ENCODE assay signal across 26 cellular contexts in the genomic region with DNA sequence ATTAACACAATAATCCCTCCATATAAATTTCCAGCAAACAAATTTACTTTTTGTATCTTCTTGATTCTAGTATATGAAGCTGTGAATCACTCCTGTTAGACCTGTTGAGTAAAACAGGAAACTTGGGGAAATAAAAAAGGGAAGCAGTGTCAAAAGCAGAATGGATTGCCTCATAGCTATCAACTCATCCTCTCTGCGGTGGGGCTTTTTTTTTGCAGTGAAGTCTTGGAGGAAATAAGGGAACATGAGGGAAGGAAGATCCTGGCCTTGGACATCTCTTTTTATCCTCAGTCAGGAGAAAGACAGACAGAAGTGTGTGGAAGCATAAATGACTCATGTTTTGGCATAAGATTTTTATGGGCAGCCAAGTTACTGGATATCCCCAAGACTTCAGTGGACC.
DNase-seq lines count a peak whose midpoint lies in the region; ATAC-seq and TF ChIP-seq lines count a peak whose summit lies in the region.
"Had no signal": no experiment of that assay in that cellular context is flagged by ENCODE, and none has a peak within 500 bp of the region (broad histone marks: within the 10 kb centered on the region; RNA-seq: fewer than 3 reads in every experiment).

No MANE protein-coding gene starts in this region.

- H3K27me3 ChIP-seq in left ventricle myocardium inferior (ENCODE audit: low read depth) (no peaks in the 10 kb centered on the region), endodermal cell (ENCODE audit: control insufficient read depth, insufficient read depth, low read length, poor library complexity, severe bottlenecking) (no peaks in the 10 kb centered on the region)
- H3K27me3 ChIP-seq in CD4-positive, alpha-beta memory T cell (ENCODE audit: insufficient read depth, low read length): no peaks in the 10 kb centered on the region
- H3K27me3 ChIP-seq: brain microvascular endothelial cell, tibial nerve had no signal

- peak overlapping the region; percentile 10 for H3K27ac Mint-ChIP-seq in dendritic cell treated with granulocyte-macrophage colony-stimulating factor and Interleukin-4, amounts not matched to agents 40 ng/mL and 50 ng/mL, for 4 days
- H3K27ac Mint-ChIP-seq in CD4-positive, alpha-beta memory T cell: no peak overlapping the region
- H3K27ac Mint-ChIP-seq in endodermal cell: no peak overlapping the region
- H3K27ac Mint-ChIP-seq: activated CD8-positive, alpha-beta T cell treated with anti-CD3 and anti-CD28 coated beads for 36 hours; activated naive CD8-positive, alpha-beta T cell treated with anti-CD3 and anti-CD28 coated beads, Interleukin-2, amount 10 ng/mL, durations not matched to agents 7 days and 5 days; T-helper 17 cell; WTC11 had no signal

- no peaks in the 10 kb centered on the region for H3K36me3 Mint-ChIP-seq in dendritic cell treated with granulocyte-macrophage colony-stimulating factor and Interleukin-4, amounts not matched to agents 40 ng/mL and 50 ng/mL, for 4 days (ENCODE audit: low read depth)
- H3K36me3 Mint-ChIP-seq in CD4-positive, alpha-beta memory T cell: no peaks in the 10 kb centered on the region
- no peaks in the 10 kb centered on the region for H3K36me3 Mint-ChIP-seq in endodermal cell (ENCODE audit: low read depth)
- H3K36me3 Mint-ChIP-seq: activated naive CD8-positive, alpha-beta T cell treated with anti-CD3 and anti-CD28 coated beads, Interleukin-2, amount 10 ng/mL, durations not matched to agents 7 days and 5 days; WTC11 had no signal

- no peak for DNase-seq in Right ventricle myocardium inferior (ENCODE audit: missing footprints)
- DNase-seq in left ventricle myocardium inferior: no peak
- peak; percentile 92 for DNase-seq in NOMO-1 treated with DMSO at 0.1 percent for 48 hours (lab: John Stamatoyannopoulos, UW; ENCODE audit: unreplicated experiment)
- no peak for DNase-seq in sciatic nerve (ENCODE audit: low spot score)
- DNase-seq in CD4-positive, alpha-beta memory T cell: no peak
- no peak for DNase-seq in stimulated activated CD4-positive, alpha-beta T cell treated with anti-CD3 and anti-CD28 coated beads, Interleukin-4, amount 100 ng/mL, for 1 hour
- DNase-seq in endodermal cell: no peak
- DNase-seq: 8988T; activated CD8-positive, alpha-beta T cell treated with anti-CD3 and anti-CD28 coated beads for 36 hours; activated naive CD8-positive, alpha-beta T cell treated with anti-CD3 and anti-CD28 coated beads, Interleukin-2, amount 10 ng/mL, durations not matched to agents 7 days and 5 days; activated T-cell treated with anti-CD3 and anti-CD28 coated beads, Interleukin-2, amount 50 U/mL, for 4 hours; brain microvascular endothelial cell; DMS79 treated with DMSO at 0.1 percent for 48 hours; dorsolateral prefrontal cortex; heart right ventricle; IMR-90; mesendoderm; NCI-H2171 treated with DMSO at 0.1 percent for 48 hours; NCI-H774; psoas muscle; stimulated activated naive CD4-positive, alpha-beta T cell; T-helper 17 cell had no signal

- POLR2A ChIA-PET in CD4-positive, alpha-beta memory T cell (lab: Charles Lee; ENCODE audit: partially characterized antibody): no interaction called here

- H3K4me3 ChIP-seq in left ventricle myocardium inferior (no peak overlapping the region), endodermal cell (ENCODE audit: low read length) (no peak overlapping the region)
- no peak overlapping the region for H3K4me3 ChIP-seq in CD4-positive, alpha-beta memory T cell (ENCODE audit: low read length in 2 of 2)
- H3K4me3 ChIP-seq: dorsolateral prefrontal cortex, heart right ventricle, psoas muscle, tibial nerve had no signal

- TF ChIP-seq CTCF in left ventricle myocardium inferior (IDR thresholded peaks at IDR 0.05; ENCODE audit: borderline replicate concordance) (no peak), endodermal cell (conservative IDR thresholded peaks at IDR 0.05) (no peak)

- H3K9me3 ChIP-seq in left ventricle myocardium inferior (replicated peaks) (no peaks in the 10 kb centered on the region), endodermal cell (ENCODE audit: control insufficient read depth, low read length) (no peaks in the 10 kb centered on the region)
- H3K9me3 ChIP-seq in CD4-positive, alpha-beta memory T cell (ENCODE audit: control insufficient read depth in 1 of 2, low read length in 2 of 2): no peaks in the 10 kb centered on the region
- H3K9me3 ChIP-seq: heart right ventricle, psoas muscle, tibial nerve had no signal

- no peak overlapping the region for H3K9ac ChIP-seq in endodermal cell (ENCODE audit: extremely low read depth, low read length, poor library complexity, severe bottlenecking)

- no peaks in the 10 kb centered on the region for H3K9me3 Mint-ChIP-seq in dendritic cell treated with granulocyte-macrophage colony-stimulating factor and Interleukin-4, amounts not matched to agents 40 ng/mL and 50 ng/mL, for 4 days
- H3K9me3 Mint-ChIP-seq in CD4-positive, alpha-beta memory T cell: no peaks in the 10 kb centered on the region
- H3K9me3 Mint-ChIP-seq in endodermal cell: no peaks in the 10 kb centered on the region
- H3K9me3 Mint-ChIP-seq: activated CD8-positive, alpha-beta T cell treated with anti-CD3 and anti-CD28 coated beads for 36 hours; activated naive CD8-positive, alpha-beta T cell treated with anti-CD3 and anti-CD28 coated beads, Interleukin-2, amount 10 ng/mL, durations not matched to agents 7 days and 5 days; activated T-cell treated with anti-CD3 and anti-CD28 coated beads, Interleukin-2, amount 50 U/mL, for 4 hours; WTC11 had no signal

- intact Hi-C loops in Right ventricle myocardium inferior (cut with DNase I) (no loop called here), left ventricle myocardium inferior (cut with micrococcal nuclease) (no loop called here), sciatic nerve (cut with DNase I) (no loop called here)
- intact Hi-C loops in dendritic cell treated with granulocyte-macrophage colony-stimulating factor and Interleukin-4, amounts not matched to agents 40 ng/mL and 50 ng/mL, for 4 days (cut with micrococcal nuclease): no loop called here
- intact Hi-C loops in CD4-positive, alpha-beta memory T cell (cut with micrococcal nuclease): no loop called here

- H3K4me3 Mint-ChIP-seq in dendritic cell treated with granulocyte-macrophage colony-stimulating factor and Interleukin-4, amounts not matched to agents 40 ng/mL and 50 ng/mL, for 4 days: no peak overlapping the region
- H3K4me3 Mint-ChIP-seq in CD4-positive, alpha-beta memory T cell: no peak overlapping the region
- H3K4me3 Mint-ChIP-seq in endodermal cell: no peak overlapping the region
- H3K4me3 Mint-ChIP-seq: activated CD8-positive, alpha-beta T cell treated with anti-CD3 and anti-CD28 coated beads for 36 hours; activated naive CD8-positive, alpha-beta T cell treated with anti-CD3 and anti-CD28 coated beads, Interleukin-2, amount 10 ng/mL, durations not matched to agents 7 days and 5 days; activated T-cell treated with anti-CD3 and anti-CD28 coated beads, Interleukin-2, amount 50 U/mL, for 4 hours; T-helper 17 cell; WTC11 had no signal

- CTCF ChIA-PET in CD4-positive, alpha-beta memory T cell (lab: Charles Lee; ENCODE audit: partially characterized antibody): no interaction called here

- H3K36me3 ChIP-seq in left ventricle myocardium inferior: no peaks in the 10 kb centered on the region
- H3K36me3 ChIP-seq in CD4-positive, alpha-beta memory T cell (ENCODE audit: insufficient read depth, low read length): no peaks in the 10 kb centered on the region
- no peaks in the 10 kb centered on the region for H3K36me3 ChIP-seq in endodermal cell (ENCODE audit: control insufficient read depth, insufficient read depth, low read length)
- H3K36me3 ChIP-seq: brain microvascular endothelial cell, heart right ventricle, tibial nerve had no signal

- no peaks in the 10 kb centered on the region for H3K4me1 ChIP-seq in left ventricle myocardium inferior
- no peaks in the 10 kb centered on the region for H3K4me1 ChIP-seq in CD4-positive, alpha-beta memory T cell (ENCODE audit: insufficient read depth, low read length)
- H3K4me1 ChIP-seq in endodermal cell (ENCODE audit: control insufficient read depth, insufficient read depth, low read length): no peaks in the 10 kb centered on the region
- H3K4me1 ChIP-seq: psoas muscle, tibial nerve had no signal

- H3K27me3 Mint-ChIP-seq in dendritic cell treated with granulocyte-macrophage colony-stimulating factor and Interleukin-4, amounts not matched to agents 40 ng/mL and 50 ng/mL, for 4 days: no peaks in the 10 kb centered on the region
- H3K27me3 Mint-ChIP-seq in CD4-positive, alpha-beta memory T cell: no peaks in the 10 kb centered on the region
- peaks cover 15% of the 10 kb centered on the region for H3K27me3 Mint-ChIP-seq in endodermal cell (ENCODE audit: insufficient read depth)
- H3K27me3 Mint-ChIP-seq: activated CD8-positive, alpha-beta T cell treated with anti-CD3 and anti-CD28 coated beads for 36 hours; activated naive CD8-positive, alpha-beta T cell treated with anti-CD3 and anti-CD28 coated beads, Interleukin-2, amount 10 ng/mL, durations not matched to agents 7 days and 5 days; T-helper 17 cell had no signal

- H3K27ac ChIP-seq in left ventricle myocardium inferior (replicated peaks): no peak overlapping the region
- no peak overlapping the region for H3K27ac ChIP-seq in CD4-positive, alpha-beta memory T cell (ENCODE audit: low read depth, low read length)
- no peak overlapping the region for H3K27ac ChIP-seq in endodermal cell (ENCODE audit: low read depth, low read length)
- H3K27ac ChIP-seq: brain microvascular endothelial cell, C4-2B, dorsolateral prefrontal cortex, psoas muscle, tibial nerve had no signal

- peak; percentile 56 for ATAC-seq in Right ventricle myocardium inferior
- peak; percentile 58 for ATAC-seq in sciatic nerve
- ATAC-seq: activated CD8-positive, alpha-beta T cell treated with anti-CD3 and anti-CD28 coated beads for 36 hours; activated T-cell treated with anti-CD3 and anti-CD28 coated beads, Interleukin-2, amount 50 U/mL, for 4 hours; psoas muscle; T-helper 17 cell; WTC11 had no signal

- H3K4me1 Mint-ChIP-seq in dendritic cell treated with granulocyte-macrophage colony-stimulating factor and Interleukin-4, amounts not matched to agents 40 ng/mL and 50 ng/mL, for 4 days (ENCODE audit: low read depth): peaks cover 43% of the 10 kb centered on the region
- H3K4me1 Mint-ChIP-seq in CD4-positive, alpha-beta memory T cell: no peaks in the 10 kb centered on the region
- H3K4me1 Mint-ChIP-seq in endodermal cell: peaks cover 19% of the 10 kb centered on the region
- H3K4me1 Mint-ChIP-seq: activated naive CD8-positive, alpha-beta T cell treated with anti-CD3 and anti-CD28 coated beads, Interleukin-2, amount 10 ng/mL, durations not matched to agents 7 days and 5 days; T-helper 17 cell had no signal

- WGBS in endodermal cell (ENCODE audit: insufficient coverage in 1 of 2, insufficient read length in 1 of 2), 2 experiments: 100% methylated on average over 1 of the region's 1 CpG
